In the genomic region with DNA sequence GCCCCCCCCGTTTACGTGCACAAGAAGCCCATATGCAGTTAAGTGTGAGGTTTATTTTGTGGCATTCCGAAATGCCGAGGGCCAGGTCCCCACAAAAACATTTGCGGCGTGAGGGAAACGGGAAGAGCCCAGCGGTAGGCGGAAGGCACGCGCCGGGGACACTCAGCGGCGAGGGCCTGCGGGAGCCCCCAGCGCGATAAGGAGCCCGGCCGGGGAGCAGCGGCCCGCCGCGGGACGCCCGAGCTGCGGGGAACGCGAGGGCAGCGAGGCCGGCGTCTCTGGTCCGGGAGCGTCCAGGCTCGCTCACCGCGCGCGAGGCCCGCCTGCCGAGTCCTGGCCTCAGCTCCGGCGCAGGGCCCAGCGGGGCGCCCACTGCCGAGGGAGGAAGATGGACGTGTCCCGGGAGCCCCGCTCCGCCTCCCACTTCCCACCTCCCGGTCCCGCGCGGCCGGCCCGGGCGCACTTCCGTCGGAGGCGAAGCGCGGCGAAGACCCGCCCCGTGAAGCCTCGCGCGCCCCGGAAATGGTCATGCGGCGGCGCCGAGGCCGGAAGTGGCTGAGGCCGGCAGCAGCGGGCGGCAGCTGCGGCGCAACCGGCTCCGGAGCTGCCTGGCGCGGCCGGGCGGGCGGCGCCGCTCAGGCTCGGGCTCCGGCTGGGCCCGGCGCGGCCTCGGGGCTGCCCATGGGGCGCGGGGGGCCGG, we compare ENCODE assay signal across 8 cellular contexts. TPM values are rescaled to one million over a fixed set of nuclear protein-coding genes. Genes with fewer than 3 reads are reported as not detected.
DNase-seq lines count a peak whose midpoint lies in the region; ATAC-seq and TF ChIP-seq lines count a peak whose summit lies in the region.

A gene with protein sequence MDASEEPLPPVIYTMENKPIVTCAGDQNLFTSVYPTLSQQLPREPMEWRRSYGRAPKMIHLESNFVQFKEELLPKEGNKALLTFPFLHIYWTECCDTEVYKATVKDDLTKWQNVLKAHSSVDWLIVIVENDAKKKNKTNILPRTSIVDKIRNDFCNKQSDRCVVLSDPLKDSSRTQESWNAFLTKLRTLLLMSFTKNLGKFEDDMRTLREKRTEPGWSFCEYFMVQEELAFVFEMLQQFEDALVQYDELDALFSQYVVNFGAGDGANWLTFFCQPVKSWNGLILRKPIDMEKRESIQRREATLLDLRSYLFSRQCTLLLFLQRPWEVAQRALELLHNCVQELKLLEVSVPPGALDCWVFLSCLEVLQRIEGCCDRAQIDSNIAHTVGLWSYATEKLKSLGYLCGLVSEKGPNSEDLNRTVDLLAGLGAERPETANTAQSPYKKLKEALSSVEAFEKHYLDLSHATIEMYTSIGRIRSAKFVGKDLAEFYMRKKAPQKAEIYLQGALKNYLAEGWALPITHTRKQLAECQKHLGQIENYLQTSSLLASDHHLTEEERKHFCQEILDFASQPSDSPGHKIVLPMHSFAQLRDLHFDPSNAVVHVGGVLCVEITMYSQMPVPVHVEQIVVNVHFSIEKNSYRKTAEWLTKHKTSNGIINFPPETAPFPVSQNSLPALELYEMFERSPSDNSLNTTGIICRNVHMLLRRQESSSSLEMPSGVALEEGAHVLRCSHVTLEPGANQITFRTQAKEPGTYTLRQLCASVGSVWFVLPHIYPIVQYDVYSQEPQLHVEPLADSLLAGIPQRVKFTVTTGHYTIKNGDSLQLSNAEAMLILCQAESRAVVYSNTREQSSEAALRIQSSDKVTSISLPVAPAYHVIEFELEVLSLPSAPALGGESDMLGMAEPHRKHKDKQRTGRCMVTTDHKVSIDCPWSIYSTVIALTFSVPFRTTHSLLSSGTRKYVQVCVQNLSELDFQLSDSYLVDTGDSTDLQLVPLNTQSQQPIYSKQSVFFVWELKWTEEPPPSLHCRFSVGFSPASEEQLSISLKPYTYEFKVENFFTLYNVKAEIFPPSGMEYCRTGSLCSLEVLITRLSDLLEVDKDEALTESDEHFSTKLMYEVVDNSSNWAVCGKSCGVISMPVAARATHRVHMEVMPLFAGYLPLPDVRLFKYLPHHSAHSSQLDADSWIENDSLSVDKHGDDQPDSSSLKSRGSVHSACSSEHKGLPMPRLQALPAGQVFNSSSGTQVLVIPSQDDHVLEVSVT (plus strand): TSS at position 536 of the 700 bp plus-strand sequence. CDS start 185 bp downstream, outside the sequence.

- H3K79me2 ChIP-seq in KMS-11 (ENCODE audit: insufficient read depth, low read depth), result peaks cover 53% of the 10 kb centered on the region
- H3K79me2 ChIP-seq in neural cell (replicated peaks; ENCODE audit: insufficient read depth, low read length), result peaks cover 39% of the 10 kb centered on the region

- H4K20me1 ChIP-seq in KMS-11 (ENCODE audit: insufficient read depth) (peaks cover 29% of the 10 kb centered on the region), neural cell (ENCODE audit: insufficient read depth) (no peaks in the 10 kb centered on the region)

- H3K9ac ChIP-seq in KMS-11 (peak within 1 kb of the TSS; percentile 78), neural cell (ENCODE audit: low read length) (peak within 1 kb of the TSS; percentile 82)

- H3K4me3 Mint-ChIP-seq in stimulated activated naive CD8-positive, alpha-beta T cell treated with anti-CD3 and anti-CD28 coated beads, Interleukin-15, Interleukin-2, amounts not matched to agents 100 ng/mL and 50 ng/mL, for 24 hours, result peak within 1 kb of the TSS; percentile 98

- peak within 1 kb of the TSS; percentile 95 for H3K4me2 ChIP-seq in KMS-11
- H3K4me2 ChIP-seq in neural cell (ENCODE audit: low read length), result peak within 1 kb of the TSS; percentile 56

- ATAC-seq in GM21619 (IDR thresholded peaks at IDR 0.05; ENCODE audit: unreplicated experiment), result peak; percentile 51

- no peaks in the 10 kb centered on the region for H3K27me3 Mint-ChIP-seq in stimulated activated naive CD8-positive, alpha-beta T cell treated with anti-CD3 and anti-CD28 coated beads, Interleukin-15, Interleukin-2, amounts not matched to agents 100 ng/mL and 50 ng/mL, for 24 hours

- H3K27ac ChIP-seq in KMS-11 (peak within 1 kb of the TSS; percentile 56), neural cell (ENCODE audit: low read length) (peak within 1 kb of the TSS; percentile 82)

- peaks cover 42% of the 10 kb centered on the region for H3K4me1 ChIP-seq in KMS-11 (ENCODE audit: low read depth, poor library complexity, severe bottlenecking)

- TF ChIP-seq CTCF in KMS-11 (conservative IDR thresholded peaks at IDR 0.05; ENCODE audit: low read depth, low read length), result no peak
- TF ChIP-seq CTCF in neural cell (IDR thresholded peaks at IDR 0.05; ENCODE audit: poor library complexity, severe bottlenecking), result no peak

- no peaks in the 10 kb centered on the region for H3F3A ChIP-seq in neural cell (ENCODE audit: insufficient read depth, low read length, poor library complexity, severe bottlenecking)

- H3K4me3 ChIP-seq in KMS-11 (IDR thresholded peaks at IDR 0.05; ENCODE audit: insufficient read depth, low read depth, low read length), result no peak within 1 kb of the TSS
- peak within 1 kb of the TSS; percentile 85 for H3K4me3 ChIP-seq in neural cell (ENCODE audit: low read length)

- H3K9me2 ChIP-seq in neural cell (ENCODE audit: insufficient read depth, low read length), result no peaks in the 10 kb centered on the region

- no peaks in the 10 kb centered on the region for H3K9me3 Mint-ChIP-seq in stimulated activated naive CD8-positive, alpha-beta T cell treated with anti-CD3 and anti-CD28 coated beads, Interleukin-15, Interleukin-2, amounts not matched to agents 100 ng/mL and 50 ng/mL, for 24 hours

- H3K4me1 Mint-ChIP-seq in stimulated activated naive CD8-positive, alpha-beta T cell treated with anti-CD3 and anti-CD28 coated beads, Interleukin-15, Interleukin-2, amounts not matched to agents 100 ng/mL and 50 ng/mL, for 24 hours (ENCODE audit: low read depth), result peaks cover 47% of the 10 kb centered on the region

- peak; percentile 63 for TF ChIP-seq EP300 in neural cell (conservative IDR thresholded peaks at IDR 0.05; ENCODE audit: poor library complexity, severe bottlenecking)

- DNase-seq in DMS79 (lab: John Stamatoyannopoulos, UW), result peak; percentile 71
- DNase-seq in SHP77 (lab: John Stamatoyannopoulos, UW), result peak; percentile 71 to 85
- peak; percentile 75 for DNase-seq in activated gamma-delta T cell (lab: John Stamatoyannopoulos, UW)
- DNase-seq in fibroblast of the conjunctiva (ENCODE audit: low read depth), result peak; percentile 50

- H3K36me3 Mint-ChIP-seq in stimulated activated naive CD8-positive, alpha-beta T cell treated with anti-CD3 and anti-CD28 coated beads, Interleukin-15, Interleukin-2, amounts not matched to agents 100 ng/mL and 50 ng/mL, for 24 hours (ENCODE audit: low read depth), result peaks cover 19% of the 10 kb centered on the region

- H3K9me3 ChIP-seq in neural cell (ENCODE audit: low read length), result no peaks in the 10 kb centered on the region

- H3K27me3 ChIP-seq in KMS-11 (ENCODE audit: insufficient read depth, low read depth), result no peaks in the 10 kb centered on the region
- H3K27me3 ChIP-seq in neural cell (ENCODE audit: insufficient read depth, low read depth, low read length), result no peaks in the 10 kb centered on the region

- H2AFZ ChIP-seq in KMS-11 (ENCODE audit: low read depth) (peak within 1 kb of the TSS; percentile 43; the same call in 1 of the 2 replicates), neural cell (ENCODE audit: low read depth, low read length) (peak within 1 kb of the TSS; percentile 45)

- peak within 1 kb of the TSS; percentile 95 for H3K27ac Mint-ChIP-seq in stimulated activated naive CD8-positive, alpha-beta T cell treated with anti-CD3 and anti-CD28 coated beads, Interleukin-15, Interleukin-2, amounts not matched to agents 100 ng/mL and 50 ng/mL, for 24 hours

- H3K36me3 ChIP-seq in KMS-11 (ENCODE audit: insufficient read depth) (no peaks in the 10 kb centered on the region), neural cell (ENCODE audit: insufficient read depth, low read length) (no peaks in the 10 kb centered on the region)

- TF ChIP-seq RAD21 in neural cell (conservative IDR thresholded peaks at IDR 0.05), result peak; percentile 42

TF ChIP-seq in neural cell, 6 proteins besides CTCF, POLR2A, EP300 and RAD21:
- TF ChIP-seq REST (IDR thresholded peaks at IDR 0.05; ENCODE audit: borderline replicate concordance) (no peak), MXI1 (conservative IDR thresholded peaks at IDR 0.05; ENCODE audit: poor library complexity, severe bottlenecking) (peak; percentile 81), SMC3 (conservative IDR thresholded peaks at IDR 0.05; ENCODE audit: poor library complexity) (peak; percentile 55), POLR2AphosphoS5 (IDR thresholded peaks at IDR 0.05) (peak; percentile 84), EZH2 (IDR thresholded peaks at IDR 0.05; ENCODE audit: borderline replicate concordance, insufficient read depth, low read length, poor library complexity, severe bottlenecking) (no peak), TAF1 (IDR thresholded peaks at IDR 0.05; ENCODE audit: low read depth) (no peak)

RNA-seq across cellular contexts. Expression of the gene that starts here (rescaled TPM):
- polyA plus RNA-seq in neural cell, result 17.8 and 18.7 TPM in 2 replicates
- 34.1 and 36.7 TPM in 2 replicates for polyA minus RNA-seq in neural cell
